ENCODE assay signal across 10 cellular contexts in genomic region chr7:92696584-92696983, GRCh38.
DNase-seq lines count a peak whose midpoint lies in the region; ATAC-seq and TF ChIP-seq lines count a peak whose summit lies in the region.
"Had no signal": no experiment of that assay in that cellular context is flagged by ENCODE, and none has a peak within 500 bp of the region (broad histone marks: within the 10 kb centered on the region; RNA-seq: fewer than 3 reads in every experiment).

No MANE protein-coding gene starts in this region.

- intact Hi-C loops in left ventricle myocardium superior (cut with micrococcal nuclease): loop anchor here (5.0 to 10.0 kb wide), 2 partner anchors 62 to 136 kb away; no protein-coding TSS in a partner anchor
- intact Hi-C loops in activated naive CD4-positive, alpha-beta T cell treated with anti-CD3 and anti-CD28 coated beads for 36 hours (cut with micrococcal nuclease): no loop called here

- peaks cover 45 to 52% of the 10 kb centered on the region in 2 donors for H3K4me1 Mint-ChIP-seq in natural killer cell treated with Interleukin-12 subunit alpha and Interleukin-12 subunit beta and Interleukin-15 and Interleukin-18, amount 100 ng/mL, for 72 hours (ENCODE audit: low read depth in 2 of 2)
- H3K4me1 Mint-ChIP-seq in activated naive CD4-positive, alpha-beta T cell treated with anti-CD3 and anti-CD28 coated beads for 36 hours (ENCODE audit: low read depth): peaks cover 55% of the 10 kb centered on the region

- H3K27me3 Mint-ChIP-seq in natural killer cell treated with Interleukin-12 subunit alpha and Interleukin-12 subunit beta and Interleukin-15 and Interleukin-18, amount 100 ng/mL, for 72 hours: no peaks in the 10 kb centered on the region
- H3K27me3 Mint-ChIP-seq in activated naive CD4-positive, alpha-beta T cell treated with anti-CD3 and anti-CD28 coated beads for 36 hours (ENCODE audit: low read depth): no peaks in the 10 kb centered on the region

- 76% methylated on average over 4 of the region's 4 CpGs for WGBS in urinary bladder

- H3K36me3 Mint-ChIP-seq in natural killer cell treated with Interleukin-12 subunit alpha and Interleukin-12 subunit beta and Interleukin-15 and Interleukin-18, amount 100 ng/mL, for 72 hours: peaks cover 22% of the 10 kb centered on the region
- peaks cover 35% of the 10 kb centered on the region for H3K36me3 Mint-ChIP-seq in activated naive CD4-positive, alpha-beta T cell treated with anti-CD3 and anti-CD28 coated beads for 36 hours (ENCODE audit: low read depth)

- no peak overlapping the region for H3K4me3 Mint-ChIP-seq in natural killer cell treated with Interleukin-12 subunit alpha and Interleukin-12 subunit beta and Interleukin-15 and Interleukin-18, amount 100 ng/mL, for 72 hours
- no peak overlapping the region for H3K4me3 Mint-ChIP-seq in activated naive CD4-positive, alpha-beta T cell treated with anti-CD3 and anti-CD28 coated beads for 36 hours

- H3K27ac Mint-ChIP-seq in natural killer cell treated with Interleukin-12 subunit alpha and Interleukin-12 subunit beta and Interleukin-15 and Interleukin-18, amount 100 ng/mL, for 72 hours: peak overlapping the region; percentile 52 to 85
- no peak overlapping the region for H3K27ac Mint-ChIP-seq in activated naive CD4-positive, alpha-beta T cell treated with anti-CD3 and anti-CD28 coated beads for 36 hours

- H3K9me3 ChIP-seq in cardiac muscle cell (ENCODE audit: low read depth): no peaks in the 10 kb centered on the region
- H3K9me3 ChIP-seq in duodenal mucosa (ENCODE audit: control insufficient read depth in 1 of 2, low read length in 2 of 2): no peaks in the 10 kb centered on the region

- H3K4me3 ChIP-seq in cardiac muscle cell (peak overlapping the region; percentile 26), duodenal mucosa (ENCODE audit: low read depth in 1 of 2, low read length in 2 of 2) (no peak overlapping the region), urinary bladder (ENCODE audit: low read depth, low read length) (no peak overlapping the region)

- peaks cover 41% of the 10 kb centered on the region for H3K4me1 ChIP-seq in cardiac muscle cell (ENCODE audit: low read depth)
- peaks cover 24 to 42% of the 10 kb centered on the region in 2 donors for H3K4me1 ChIP-seq in duodenal mucosa (ENCODE audit: control insufficient read depth in 1 of 2, insufficient read depth in 2 of 2, low read length in 2 of 2)
- H3K4me1 ChIP-seq in urinary bladder (ENCODE audit: insufficient read depth): peaks cover 1% of the 10 kb centered on the region

- no peaks in the 10 kb centered on the region for H3K36me3 ChIP-seq in cardiac muscle cell
- no peaks in the 10 kb centered on the region for H3K36me3 ChIP-seq in duodenal mucosa (ENCODE audit: control insufficient read depth in 1 of 2, insufficient read depth in 2 of 2, low read length in 2 of 2)
- H3K36me3 ChIP-seq in urinary bladder (ENCODE audit: insufficient read depth): no peaks in the 10 kb centered on the region

- no peak for TF ChIP-seq CTCF in cardiac muscle cell (IDR thresholded peaks at IDR 0.05; ENCODE audit: low read depth, low read length)

- no peaks in the 10 kb centered on the region for H3K27me3 ChIP-seq in cardiac muscle cell
- no peaks in the 10 kb centered on the region for H3K27me3 ChIP-seq in duodenal mucosa (ENCODE audit: control insufficient read depth in 1 of 2, insufficient read depth in 2 of 2, low read length in 2 of 2)

- CTCF ChIA-PET in activated naive CD4-positive, alpha-beta T cell treated with anti-CD3 and anti-CD28 coated beads for 36 hours (lab: Charles Lee): interaction anchor here (0.6 to 1.7 kb wide), 5 partner anchors 65 to 208 kb away, joined by 3 to 5 read pairs (median 4); no protein-coding TSS in a partner anchor

- H3K27ac ChIP-seq in cardiac muscle cell: peak overlapping the region; percentile 96
- H3K27ac ChIP-seq in duodenal mucosa (ENCODE audit: low read depth, low read length): peak overlapping the region; percentile 11
- peak overlapping the region; percentile 38 for H3K27ac ChIP-seq in urinary bladder (ENCODE audit: low read depth)

- H3K9me3 Mint-ChIP-seq in natural killer cell treated with Interleukin-12 subunit alpha and Interleukin-12 subunit beta and Interleukin-15 and Interleukin-18, amount 100 ng/mL, for 72 hours: no peaks in the 10 kb centered on the region
- H3K9me3 Mint-ChIP-seq in activated naive CD4-positive, alpha-beta T cell treated with anti-CD3 and anti-CD28 coated beads for 36 hours: peaks cover 6% of the 10 kb centered on the region

- ATAC-seq in left ventricle myocardium superior: no peak
- no peak for ATAC-seq in natural killer cell treated with Interleukin-12 subunit alpha and Interleukin-12 subunit beta and Interleukin-15 and Interleukin-18, amount 100 ng/mL, for 72 hours
- no peak for ATAC-seq in HG03520 (IDR thresholded peaks at IDR 0.05; ENCODE audit: unreplicated experiment)
- ATAC-seq in HG03039 (IDR thresholded peaks at IDR 0.05; ENCODE audit: unreplicated experiment): no peak

- H3K9ac ChIP-seq in duodenal mucosa (ENCODE audit: low read depth in 1 of 2, low read length in 2 of 2): peak overlapping the region in 1 of 2 donors; percentile 30

- DNase-seq in cardiac muscle cell (ENCODE audit: low read depth in 1 of 2, low spot score in 1 of 2) (no peak), left ventricle myocardium superior (no peak)
- DNase-seq in natural killer cell treated with Interleukin-12 subunit alpha and Interleukin-12 subunit beta and Interleukin-15 and Interleukin-18, amount 100 ng/mL, for 72 hours (ENCODE audit: low spot score): no peak
- no peak for DNase-seq in activated naive CD4-positive, alpha-beta T cell treated with anti-CD3 and anti-CD28 coated beads for 36 hours
- DNase-seq: Kasumi-1, NCI-H2081 had no signal

Comparison
In these comparisons a context has a peak if more than half of its experiments do, and no peak if none do; other contexts are left out.
1. H3K27ac ChIP-seq: peak in every context shown above with its lines; median percentile 96 in cardiac muscle cell; 38 in urinary bladder; 11 in duodenal mucosa.